Comparison of ENCODE assay signal across 8 cellular contexts in genomic region chr13:77326905-77327604, GRCh38. TPM values are rescaled to one million over a fixed set of nuclear protein-coding genes. Genes with fewer than 3 reads are reported as not detected.
DNase-seq lines count a peak whose midpoint lies in the region; ATAC-seq and TF ChIP-seq lines count a peak whose summit lies in the region.

A gene with protein sequence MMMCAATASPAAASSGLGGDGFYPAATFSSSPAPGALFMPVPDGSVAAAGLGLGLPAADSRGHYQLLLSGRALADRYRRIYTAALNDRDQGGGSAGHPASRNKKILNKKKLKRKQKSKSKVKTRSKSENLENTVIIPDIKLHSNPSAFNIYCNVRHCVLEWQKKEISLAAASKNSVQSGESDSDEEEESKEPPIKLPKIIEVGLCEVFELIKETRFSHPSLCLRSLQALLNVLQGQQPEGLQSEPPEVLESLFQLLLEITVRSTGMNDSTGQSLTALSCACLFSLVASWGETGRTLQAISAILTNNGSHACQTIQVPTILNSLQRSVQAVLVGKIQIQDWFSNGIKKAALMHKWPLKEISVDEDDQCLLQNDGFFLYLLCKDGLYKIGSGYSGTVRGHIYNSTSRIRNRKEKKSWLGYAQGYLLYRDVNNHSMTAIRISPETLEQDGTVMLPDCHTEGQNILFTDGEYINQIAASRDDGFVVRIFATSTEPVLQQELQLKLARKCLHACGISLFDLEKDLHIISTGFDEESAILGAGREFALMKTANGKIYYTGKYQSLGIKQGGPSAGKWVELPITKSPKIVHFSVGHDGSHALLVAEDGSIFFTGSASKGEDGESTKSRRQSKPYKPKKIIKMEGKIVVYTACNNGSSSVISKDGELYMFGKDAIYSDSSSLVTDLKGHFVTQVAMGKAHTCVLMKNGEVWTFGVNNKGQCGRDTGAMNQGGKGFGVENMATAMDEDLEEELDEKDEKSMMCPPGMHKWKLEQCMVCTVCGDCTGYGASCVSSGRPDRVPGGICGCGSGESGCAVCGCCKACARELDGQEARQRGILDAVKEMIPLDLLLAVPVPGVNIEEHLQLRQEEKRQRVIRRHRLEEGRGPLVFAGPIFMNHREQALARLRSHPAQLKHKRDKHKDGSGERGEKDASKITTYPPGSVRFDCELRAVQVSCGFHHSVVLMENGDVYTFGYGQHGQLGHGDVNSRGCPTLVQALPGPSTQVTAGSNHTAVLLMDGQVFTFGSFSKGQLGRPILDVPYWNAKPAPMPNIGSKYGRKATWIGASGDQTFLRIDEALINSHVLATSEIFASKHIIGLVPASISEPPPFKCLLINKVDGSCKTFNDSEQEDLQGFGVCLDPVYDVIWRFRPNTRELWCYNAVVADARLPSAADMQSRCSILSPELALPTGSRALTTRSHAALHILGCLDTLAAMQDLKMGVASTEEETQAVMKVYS (N-terminal part only) (minus strand): TSS chr13:77327094. CDS start chr13:77326775, 319 bp downstream.

- H3K4me3 ChIP-seq in A673 (ENCODE audit: low read depth, low read length, poor library complexity, severe bottlenecking) (peak within 1 kb of the TSS; percentile 78), breast epithelium (peak within 1 kb of the TSS; percentile 88 to 96 (median 96)), iPS-18c (ENCODE audit: insufficient read depth, low read depth, low read length) (peak within 1 kb of the TSS; percentile 78), skin epidermis (peak within 1 kb of the TSS; percentile 70 to 97 (median 89))

- POLR2A ChIA-PET in A673 (lab: Charles Lee; ENCODE audit: low non-redundant PET): no interaction called here

- intact Hi-C loops in A673 (cut with micrococcal nuclease; ENCODE audit: unreplicated experiment) (loop anchor here (5.0 to 10.0 kb wide), 4 partner anchors 150 to 370 kb away; partner anchors contain the start of genes FBXL3 and SLAIN1), breast epithelium (cut with DNase I; ENCODE audit: low total_unique reads) (loop anchor here (5.0 kb wide), 1 partner anchor 850 kb away; no protein-coding TSS in a partner anchor)

- DNase-seq in A673 (ENCODE audit: low spot score) (peak; percentile 99), NCI-H2196 treated with DMSO at 0.1 percent for 48 hours (lab: John Stamatoyannopoulos, UW; ENCODE audit: unreplicated experiment) (peak; percentile 75), breast epithelium (ENCODE audit: low spot score in 2 of 2) (peak; percentile 97 to 98)

- H3K27ac ChIP-seq in A673 (ENCODE audit: low read depth, low read length, poor library complexity, severe bottlenecking): peak within 1 kb of the TSS; percentile 70
- H3K27ac ChIP-seq in VCaP: peak within 1 kb of the TSS; percentile 83
- peak within 1 kb of the TSS; percentile 90 to 94 for H3K27ac ChIP-seq in breast epithelium
- H3K27ac ChIP-seq in skin epidermis: peak within 1 kb of the TSS; percentile 80 to 98 (median 95)

- peaks cover 20% of the 10 kb centered on the region for H3K4me1 ChIP-seq in A673 (ENCODE audit: insufficient read depth, low read length, poor library complexity, severe bottlenecking)
- H3K4me1 ChIP-seq in breast epithelium: peaks cover 4 to 20% of the 10 kb centered on the region in 2 donors

- H3K36me3 ChIP-seq in A673 (ENCODE audit: insufficient read depth, low read length, poor library complexity, severe bottlenecking) (no peaks in the 10 kb centered on the region), breast epithelium (no peaks in the 10 kb centered on the region)

- TF ChIP-seq POLR2A in breast epithelium (IDR thresholded peaks at IDR 0.05): peak; percentile 96

- TF ChIP-seq CTCF in A673 (conservative IDR thresholded peaks at IDR 0.05; ENCODE audit: low read depth, low read length): no peak
- TF ChIP-seq CTCF in VCaP (conservative IDR thresholded peaks at IDR 0.05): no peak
- no peak for TF ChIP-seq CTCF in breast epithelium (IDR thresholded peaks at IDR 0.05)

- ATAC-seq in GM18870 (IDR thresholded peaks at IDR 0.05; ENCODE audit: unreplicated experiment) (peak; percentile 50), HG03135 (IDR thresholded peaks at IDR 0.05; ENCODE audit: unreplicated experiment) (peak; percentile 54)

- H3K27me3 ChIP-seq in A673 (replicated peaks; ENCODE audit: insufficient read depth, low read depth, low read length, poor library complexity) (no peaks in the 10 kb centered on the region), breast epithelium (no peaks in the 10 kb centered on the region)

- CTCF ChIA-PET in A673 (lab: Charles Lee): no interaction called here

- H3K9me3 ChIP-seq in A673 (ENCODE audit: low read depth, low read length, poor library complexity, severe bottlenecking) (no peaks in the 10 kb centered on the region), breast epithelium (no peaks in the 10 kb centered on the region), iPS-18c (ENCODE audit: control insufficient read depth, insufficient read depth, low read length) (no peaks in the 10 kb centered on the region)

- no TSS peak for BruUV-seq in A673 (replicated peaks; lab: Mats Ljungman, UMichigan)

RNA-seq across cellular contexts. Expression of the gene that starts here (rescaled TPM):
- total RNA-seq in A673 (2021): 55.5 and 57.8 TPM in 2 replicates
- total RNA-seq in breast epithelium: 100 to 1,000 TPM; 179 to 282 (median 181) TPM

Comparison
In these comparisons a context has a peak if more than half of its experiments do, and no peak if none do; other contexts are left out.
1. Peak in every context shown above with its lines: DNase-seq, ATAC-seq, H3K4me3 ChIP-seq and H3K27ac ChIP-seq.